In genomic region chr17:8630802-8631553, GRCh38 we compare ENCODE assay signal across 8 cellular contexts. TPM values are rescaled to one million over a fixed set of nuclear protein-coding genes. Genes with fewer than 3 reads are reported as not detected.
DNase-seq lines count a peak whose midpoint lies in the region; ATAC-seq and TF ChIP-seq lines count a peak whose summit lies in the region.

No MANE protein-coding gene starts in this region.

- no peak overlapping the region for H2BK120ac ChIP-seq in H9 (ENCODE audit: low read depth, low read length, poor library complexity, severe bottlenecking)
- H2BK120ac ChIP-seq in neuronal stem cell (ENCODE audit: low read depth, low read length), result no peak overlapping the region

- no peak overlapping the region for H4K91ac ChIP-seq in H9 (ENCODE audit: insufficient read length, low read depth, low read length)
- no peak overlapping the region for H4K91ac ChIP-seq in neuronal stem cell (ENCODE audit: low read depth, low read length, poor library complexity)

- CTCF ChIA-PET in activated naive CD4-positive, alpha-beta T cell treated with anti-CD3 and anti-CD28 coated beads for 36 hours (lab: Charles Lee), result interaction anchor here (0.9 kb wide), 1 partner anchor 221 kb away, joined by 6 read pairs; no protein-coding TSS in a partner anchor

- H3K18ac ChIP-seq in H9 (ENCODE audit: insufficient read length, low read depth, low read length) (peak overlapping the region; percentile 97), neuronal stem cell (ENCODE audit: low read length) (peak overlapping the region; percentile 100)

- H3K14ac ChIP-seq in H9 (ENCODE audit: insufficient read depth, low read length) (peak overlapping the region; percentile 94; the same call in 1 of the 2 replicates), neuronal stem cell (ENCODE audit: low read length) (peak overlapping the region; percentile 87)

- H3K23ac ChIP-seq in H9 (ENCODE audit: insufficient read length, low read depth, low read length) (no peak overlapping the region), neuronal stem cell (ENCODE audit: low read depth, low read length, poor library complexity) (peak overlapping the region; percentile 86)

- H3K9ac ChIP-seq in H9 (ENCODE audit: extremely low read depth, insufficient read length, low read length) (peak overlapping the region; percentile 58), neuronal stem cell (ENCODE audit: low read depth, low read length, poor library complexity) (peak overlapping the region; percentile 95), subcutaneous abdominal adipose tissue (ENCODE audit: low read length in 5 of 5) (peak overlapping the region in 4 of 5 donors; percentile 63 to 78 (median 70))

- H2AK5ac ChIP-seq in H9 (ENCODE audit: insufficient read length, low read length) (no peak overlapping the region), neuronal stem cell (ENCODE audit: low read depth, low read length) (no peak overlapping the region)

- H3K27me3 ChIP-seq in H9 (ENCODE audit: insufficient read depth, low read length) (no peaks in the 10 kb centered on the region), SJCRH30 (no peaks in the 10 kb centered on the region), gastroesophageal sphincter (no peaks in the 10 kb centered on the region), neuronal stem cell (ENCODE audit: control insufficient read depth in 3 of 3, insufficient read depth in 3 of 3, low read depth in 1 of 3, low read length in 3 of 3) (no peaks in the 10 kb centered on the region), subcutaneous abdominal adipose tissue (ENCODE audit: control insufficient read depth in 5 of 5, insufficient read depth in 4 of 5, low read length in 5 of 5) (no peaks in the 10 kb centered on the region)

- H3K9me3 ChIP-seq in H9 (ENCODE audit: control insufficient read depth, low read depth, low read length) (no peaks in the 10 kb centered on the region), SJCRH30 (replicated peaks) (no peaks in the 10 kb centered on the region), gastroesophageal sphincter (no peaks in the 10 kb centered on the region), neuronal stem cell (replicated peaks in 1 of 2; ENCODE audit: control insufficient read depth in 2 of 2, insufficient read depth in 1 of 2, low read depth in 1 of 2, low read length in 2 of 2) (no peaks in the 10 kb centered on the region), subcutaneous abdominal adipose tissue (ENCODE audit: control insufficient read depth in 5 of 5, low read length in 5 of 5) (no peaks in the 10 kb centered on the region)

- peak; percentile 99 for DNase-seq in Daoy (ENCODE audit: low read depth)
- DNase-seq in H9, result peak; percentile 100
- DNase-seq in M059J (ENCODE audit: low read depth), result peak; percentile 99
- peak; percentile 97 to 98 for DNase-seq in SJCRH30
- peak; percentile 97 for DNase-seq in activated naive CD4-positive, alpha-beta T cell treated with anti-CD3 and anti-CD28 coated beads for 36 hours
- peak; percentile 100 for DNase-seq in neuronal stem cell (ENCODE audit: low spot score)

- H3K36me3 ChIP-seq in SJCRH30, result no peaks in the 10 kb centered on the region
- no peaks in the 10 kb centered on the region for H3K36me3 ChIP-seq in gastroesophageal sphincter
- peaks cover 0 to 3% of the 10 kb centered on the region in 2 donors for H3K36me3 ChIP-seq in neuronal stem cell (replicated peaks in 1 of 2; ENCODE audit: control insufficient read depth in 2 of 2, insufficient read depth in 2 of 2, low read length in 2 of 2)
- H3K36me3 ChIP-seq in subcutaneous abdominal adipose tissue (ENCODE audit: control insufficient read depth in 5 of 5, insufficient read depth in 5 of 5, low read length in 5 of 5), result no peaks in the 10 kb centered on the region

- ATAC-seq in gastroesophageal sphincter, result peak; percentile 99

- no peaks in the 10 kb centered on the region for H3K9me3 Mint-ChIP-seq in H9
- H3K9me3 Mint-ChIP-seq in activated naive CD4-positive, alpha-beta T cell treated with anti-CD3 and anti-CD28 coated beads for 36 hours, result no peaks in the 10 kb centered on the region

- peak overlapping the region; percentile 87 for H3K4me3 ChIP-seq in SJCRH30
- peak overlapping the region; percentile 65 to 96 for H3K4me3 ChIP-seq in gastroesophageal sphincter
- peak overlapping the region; percentile 82 to 97 for H3K4me3 ChIP-seq in neuronal stem cell (ENCODE audit: low read length in 2 of 2)
- peak overlapping the region; percentile 61 to 90 (median 87) for H3K4me3 ChIP-seq in subcutaneous abdominal adipose tissue (ENCODE audit: low read depth in 1 of 5, low read length in 5 of 5)

- H2AFZ ChIP-seq in H9 (ENCODE audit: low read length), result no peak overlapping the region
- peak overlapping the region; percentile 97 for H2AFZ ChIP-seq in neuronal stem cell (ENCODE audit: low read length)

- intact Hi-C loops in activated naive CD4-positive, alpha-beta T cell treated with anti-CD3 and anti-CD28 coated beads for 36 hours (cut with micrococcal nuclease), result loop anchor here (1.0 kb wide), 3 partner anchors 114 to 248 kb away; partner anchors contain the start of genes NDEL1 and RPL26

- H2BK15ac ChIP-seq in H9 (ENCODE audit: low read depth, low read length) (no peak overlapping the region), neuronal stem cell (ENCODE audit: low read length) (no peak overlapping the region)

- H4K20me1 ChIP-seq in H9 (ENCODE audit: control insufficient read depth, insufficient read depth, insufficient read length), result no peaks in the 10 kb centered on the region

- H3K36me3 Mint-ChIP-seq in H9 (ENCODE audit: insufficient read depth in 1 of 3, low read depth in 3 of 3), result peaks cover 0 to 5% (median 0%) of the 10 kb centered on the region in 3 experiments; a peak in 2 of 7 replicates
- peaks cover 1% of the 10 kb centered on the region for H3K36me3 Mint-ChIP-seq in activated naive CD4-positive, alpha-beta T cell treated with anti-CD3 and anti-CD28 coated beads for 36 hours (ENCODE audit: low read depth)

- TF ChIP-seq POLR2A in gastroesophageal sphincter (IDR thresholded peaks at IDR 0.05), result no peak

- no peak overlapping the region for H4K5ac ChIP-seq in H9 (ENCODE audit: insufficient read length, low read depth, low read length)

- H3K56ac ChIP-seq in H9 (ENCODE audit: insufficient read length, low read depth, low read length), result no peak overlapping the region

- no peak overlapping the region for H4K8ac ChIP-seq in H9 (replicated peaks; ENCODE audit: insufficient read length, low read depth, low read length)
- peak overlapping the region; percentile 43 for H4K8ac ChIP-seq in neuronal stem cell (ENCODE audit: low read depth, low read length)

- H3K4ac ChIP-seq in H9 (ENCODE audit: low read depth, low read length) (no peak overlapping the region), neuronal stem cell (ENCODE audit: low read length) (no peak overlapping the region)

- no peak overlapping the region for H2BK12ac ChIP-seq in H9 (ENCODE audit: insufficient read length, low read depth, low read length)
- no peak overlapping the region for H2BK12ac ChIP-seq in neuronal stem cell (ENCODE audit: low read length)

- no peak overlapping the region for H3T11ph ChIP-seq in H9 (ENCODE audit: low read length)

- no peak overlapping the region for H2BK5ac ChIP-seq in H9 (ENCODE audit: insufficient read length, low read length)
- H2BK5ac ChIP-seq in neuronal stem cell (ENCODE audit: low read length), result peak overlapping the region; percentile 82

- H3K27ac Mint-ChIP-seq in H9, result peak overlapping the region; percentile 91 to 99 (median 92); a peak in 4 of 7 replicates
- no peak overlapping the region for H3K27ac Mint-ChIP-seq in activated naive CD4-positive, alpha-beta T cell treated with anti-CD3 and anti-CD28 coated beads for 36 hours

- TF ChIP-seq CTCF in H9 (conservative IDR thresholded peaks at IDR 0.05) (peak; percentile 47; the same call in 2 of the 3 replicates), gastroesophageal sphincter (IDR thresholded peaks at IDR 0.05) (peak in 3 of 4 experiments; percentile 27 to 41 (median 29))

- H3K4me1 ChIP-seq in H9 (ENCODE audit: insufficient read depth, low read length) (peaks cover 10% of the 10 kb centered on the region; the same call in 1 of the 2 replicates), SJCRH30 (peaks cover 8% of the 10 kb centered on the region), gastroesophageal sphincter (peaks cover 0 to 30% (median 0%) of the 10 kb centered on the region in 3 donors), neuronal stem cell (ENCODE audit: control insufficient read depth in 2 of 2, insufficient read depth in 1 of 2, low read depth in 1 of 2, low read length in 2 of 2) (peaks cover 12 to 24% of the 10 kb centered on the region in 2 donors), subcutaneous abdominal adipose tissue (ENCODE audit: control insufficient read depth in 5 of 5, insufficient read depth in 5 of 5, low read length in 5 of 5) (peaks cover 0 to 33% (median 26%) of the 10 kb centered on the region in 5 donors)

- H3K4me2 ChIP-seq in H9 (ENCODE audit: insufficient read depth, insufficient read length, low read length) (peak overlapping the region; percentile 79), neuronal stem cell (ENCODE audit: insufficient read depth, low read length, poor library complexity, severe bottlenecking) (peak overlapping the region; percentile 93)

- H3K27ac ChIP-seq in H9 (ENCODE audit: insufficient read length, low read depth, low read length) (no peak overlapping the region), SJCRH30 (peak overlapping the region; percentile 9; the same call in 1 of the 2 replicates), gastroesophageal sphincter (peak overlapping the region in 3 of 4 donors; percentile 76 to 89 (median 86)), neuronal stem cell (replicated peaks; ENCODE audit: low read length) (peak overlapping the region; percentile 98), subcutaneous abdominal adipose tissue (ENCODE audit: low read depth, low read length) (peak overlapping the region; percentile 54)

- H3K4me1 Mint-ChIP-seq in H9, result peaks cover 25 to 28% of the 10 kb centered on the region in 2 experiments
- H3K4me1 Mint-ChIP-seq in activated naive CD4-positive, alpha-beta T cell treated with anti-CD3 and anti-CD28 coated beads for 36 hours (ENCODE audit: low read depth), result peaks cover 4% of the 10 kb centered on the region

- no peak for TF ChIP-seq EP300 in gastroesophageal sphincter (IDR thresholded peaks at IDR 0.05)

- no peak overlapping the region for H2BK20ac ChIP-seq in H9 (ENCODE audit: low read depth, low read length, poor library complexity, severe bottlenecking)

- peaks cover 35% of the 10 kb centered on the region; the same call in 1 of the 2 replicates for H3K79me2 ChIP-seq in H9 (ENCODE audit: insufficient read depth, low read length)

- no peaks in the 10 kb centered on the region for H3K27me3 Mint-ChIP-seq in H9 (ENCODE audit: low read depth)
- H3K27me3 Mint-ChIP-seq in activated naive CD4-positive, alpha-beta T cell treated with anti-CD3 and anti-CD28 coated beads for 36 hours (ENCODE audit: low read depth), result peaks cover 40% of the 10 kb centered on the region

- H3K4me3 Mint-ChIP-seq in H9, result peak overlapping the region; percentile 99
- peak overlapping the region; percentile 94 for H3K4me3 Mint-ChIP-seq in activated naive CD4-positive, alpha-beta T cell treated with anti-CD3 and anti-CD28 coated beads for 36 hours

- peaks cover 10% of the 10 kb centered on the region for H3K23me2 ChIP-seq in H9 (ENCODE audit: insufficient read length, low read depth, low read length, poor library complexity, severe bottlenecking)

- no CpG with 5 or more reads among the region's 85 CpGs for WGBS in H9 (ENCODE audit: extremely low coverage, insufficient read length, low lambda C conversion rate)
- WGBS in gastroesophageal sphincter (ENCODE audit: low coverage in 1 of 2), 2 donors, result no CpG with 5 or more reads among the region's 85 CpGs
- no CpG with 5 or more reads among the region's 85 CpGs for WGBS in neuronal stem cell (ENCODE audit: extremely low coverage in 2 of 2, insufficient read length in 2 of 2, insufficient replicate concordance in 1 of 2), 2 donors

- H3K79me1 ChIP-seq in H9 (ENCODE audit: insufficient read depth, low read depth, low read length, poor library complexity, severe bottlenecking), result peaks cover 3% of the 10 kb centered on the region
- H3K79me1 ChIP-seq in neuronal stem cell (ENCODE audit: low read depth, low read length), result peaks cover 4% of the 10 kb centered on the region

RNA-seq across cellular contexts. Expression of gene MYH10, which starts 0.5 kb away (rescaled TPM):
- 28.4 and 32.9 TPM in 2 replicates for total RNA-seq in Daoy (2014; rRNA removed; shearing (Covaris generic))
- total RNA-seq in H9 (2021) (251 and 256 TPM in 2 replicates), gastroesophageal sphincter (10 to 100 TPM; 26.0 to 40.9 (median 34.6) TPM)
- 26.6 and 36.3 TPM in 2 replicates for total RNA-seq in M059J (2014; rRNA removed; shearing (Covaris generic))
- total RNA-seq in SJCRH30 (2014; rRNA removed; shearing (Covaris generic)), result 76.8 and 78.1 TPM in 2 replicates
- total RNA-seq in activated naive CD4-positive, alpha-beta T cell treated with anti-CD3 and anti-CD28 coated beads for 36 hours, result 10 to 100 TPM; 13.1 to 13.4 TPM
- polyA plus RNA-seq in neuronal stem cell (2013, experiment 1 of 2), result 81.5 TPM
- 78.9 TPM for polyA plus RNA-seq in neuronal stem cell (2013, experiment 2 of 2)
